1 cellular context compared by ENCODE assay signal in genomic region chr19:36573020-36573947, GRCh38.
TF ChIP-seq lines count a peak whose summit lies in the region.

Gene ZNF529, minus strand, starts transcription at chr19:36573292. Its CDS starts 946 bp downstream, at chr19:36572346.

TF ChIP-seq in HepG2, 621 proteins besides CTCF, POLR2A, EP300 and RAD21 (continued from another document):
- TF ChIP-seq ZBTB40 (IDR thresholded peaks at IDR 0.05) (peak; percentile 39; the same call in 1 of the 2 replicates), ZBTB40 (CRISPR knock-in tag; IDR thresholded peaks at IDR 0.05) (peak; percentile 89), ZSCAN9 (CRISPR knock-in tag; IDR thresholded peaks at IDR 0.05; ENCODE audit: borderline replicate concordance) (peak; percentile 46; the same call in 1 of the 2 replicates), ZNF607 (CRISPR knock-in tag; IDR thresholded peaks at IDR 0.05; ENCODE audit: borderline replicate concordance) (peak; percentile 73; the same call in 1 of the 2 replicates), KLF9 (CRISPR knock-in tag; IDR thresholded peaks at IDR 0.05; ENCODE audit: low read depth) (no peak), SYNCRIP (IDR thresholded peaks at IDR 0.05; ENCODE audit: insufficient read depth, low read depth, low read length) (no peak), MIXL1 (CRISPR knock-in tag; IDR thresholded peaks at IDR 0.05) (peak; percentile 66; the same call in 1 of the 2 replicates), ZNF230 (CRISPR knock-in tag; IDR thresholded peaks at IDR 0.05) (0 out of 2 replicates have a peak, but pooled peaks have one; percentile 43), XRCC5 (optimal IDR thresholded peaks at IDR 0.05; ENCODE audit: low read length) (peak; percentile 25), ZBTB10 (CRISPR knock-in tag; IDR thresholded peaks at IDR 0.05; ENCODE audit: borderline replicate concordance) (no peak), ZNF281 (CRISPR knock-in tag; IDR thresholded peaks at IDR 0.05; ENCODE audit: borderline replicate concordance) (peak; percentile 37; the same call in 1 of the 2 replicates), ZNF766 (CRISPR knock-in tag; IDR thresholded peaks at IDR 0.05; ENCODE audit: borderline replicate concordance) (no peak), ZNF768 (CRISPR knock-in tag; IDR thresholded peaks at IDR 0.05) (peak; percentile 37; the same call in 1 of the 2 replicates), ZNF574 (CRISPR knock-in tag; IDR thresholded peaks at IDR 0.05) (peak; percentile 95), MED1 (CRISPR knock-in tag; IDR thresholded peaks at IDR 0.05) (peak; percentile 65), RAD51 (IDR thresholded peaks at IDR 0.05; ENCODE audit: borderline replicate concordance) (no peak), FOXC1 (CRISPR knock-in tag; IDR thresholded peaks at IDR 0.05; ENCODE audit: borderline replicate concordance) (peak; percentile 67), RNF2 (conservative IDR thresholded peaks at IDR 0.05; ENCODE audit: low read depth) (peak; percentile 88), HCFC1 (IDR thresholded peaks at IDR 0.05; ENCODE audit: low read depth, low read length) (peak; percentile 97), IKZF1 (IDR thresholded peaks at IDR 0.05) (no peak), MAF1 (CRISPR knock-in tag; IDR thresholded peaks at IDR 0.05; ENCODE audit: borderline replicate concordance) (no peak), GFI1 (CRISPR knock-in tag; IDR thresholded peaks at IDR 0.05; ENCODE audit: borderline replicate concordance) (peak; percentile 58; the same call in 1 of the 2 replicates), NBN (conservative IDR thresholded peaks at IDR 0.05) (no peak), SIN3A (IDR thresholded peaks at IDR 0.05; ENCODE audit: borderline replicate concordance, low read depth, low read length) (peak; percentile 90), USF2 (IDR thresholded peaks at IDR 0.05; ENCODE audit: low read depth, low read length) (no peak), USF2 (CRISPR knock-in tag; IDR thresholded peaks at IDR 0.05; ENCODE audit: borderline replicate concordance) (no peak)
TF ChIP-seq in HepG2: peak in this region for 311.
